ENCODE assay signal across 22 cellular contexts in genomic region chr1:112247971-112248370, GRCh38.
A peak's percentile ranks its signal among the peaks of the same experiment; 100 is the strongest.
DNase-seq lines count a peak whose midpoint lies in the region; ATAC-seq lines count a peak whose summit lies in the region.
"Had no signal": no experiment of that assay in that cellular context is flagged by ENCODE, and none has a peak within 500 bp of the region (broad histone marks: within the 10 kb centered on the region; RNA-seq: fewer than 3 reads in every experiment).

No MANE protein-coding gene starts in this region.

- no peaks in the 10 kb centered on the region for H3K79me2 ChIP-seq in trophoblast cell (ENCODE audit: control insufficient read depth, insufficient read depth, low read length, poor library complexity)

- H4K12ac ChIP-seq in trophoblast cell (ENCODE audit: low read depth, low read length): no peak overlapping the region

- peak; percentile 65 for ATAC-seq in left ventricle myocardium superior
- ATAC-seq: upper lobe of right lung had no signal

- no peak overlapping the region for H3K18ac ChIP-seq in trophoblast cell (ENCODE audit: low read length)

- no peak overlapping the region for H2AK5ac ChIP-seq in trophoblast cell (ENCODE audit: low read length)

- no peak overlapping the region for H2AFZ ChIP-seq in trophoblast cell (ENCODE audit: insufficient read depth, low read length, poor library complexity)

- H3K9me3 ChIP-seq in trophoblast cell (ENCODE audit: insufficient read depth, low read depth, low read length): no peaks in the 10 kb centered on the region
- H3K9me3 ChIP-seq: breast epithelium, colonic mucosa, pancreas, upper lobe of right lung had no signal

- H2BK5ac ChIP-seq in trophoblast cell (ENCODE audit: low read depth, low read length, poor library complexity): no peak overlapping the region

- DNase-seq in D341Med (ENCODE audit: low spot score) (peak; percentile 23), NCI-H1105 (lab: John Stamatoyannopoulos, UW) (peak; percentile 52), NCI-H774 (lab: John Stamatoyannopoulos, UW) (peak; percentile 13), left ventricle myocardium superior (peak; percentile 69), GM19238 (ENCODE audit: insufficient read length, low spot score) (no peak), trophoblast cell (no peak)
- no peak for DNase-seq in activated CD8-positive, alpha-beta memory T cell treated with anti-CD3 and anti-CD28 coated beads for 24 hours
- DNase-seq: activated CD4-positive, alpha-beta memory T cell treated with anti-CD3 and anti-CD28 coated beads for 36 hours; activated CD4-positive, CD25-positive, alpha-beta regulatory T cell treated with anti-CD3 and anti-CD28 coated beads, Interleukin-2, amount 50 U/mL, for 72 hours; amygdala; Calu3; colonic mucosa; effector CD8-positive, alpha-beta T cell; EL; GOT3; pancreas; stimulated activated CD4-positive, alpha-beta T cell treated with anti-CD3 and anti-CD28 coated beads, Interleukin-2, amount 100 ng/mL, for 48 hours; upper lobe of right lung had no signal

- H3K14ac ChIP-seq in trophoblast cell (ENCODE audit: low read length): no peak overlapping the region

- intact Hi-C loops in left ventricle myocardium superior (cut with micrococcal nuclease): no loop called here

- no peak overlapping the region for H2BK120ac ChIP-seq in trophoblast cell (ENCODE audit: insufficient read depth, low read length, poor library complexity)

- no peak overlapping the region for H3K9ac ChIP-seq in trophoblast cell (ENCODE audit: low read length)
- H3K9ac ChIP-seq: KMS-11 had no signal

- no peak overlapping the region for H2BK12ac ChIP-seq in trophoblast cell (ENCODE audit: low read length)

- no peak overlapping the region for H3K4ac ChIP-seq in trophoblast cell (ENCODE audit: low read depth, low read length)

- no peak overlapping the region for H3K23ac ChIP-seq in trophoblast cell (ENCODE audit: low read length)

- no peak overlapping the region for H3K27ac ChIP-seq in trophoblast cell (ENCODE audit: low read depth, low read length)
- H3K27ac ChIP-seq: C4-2B, colonic mucosa, epithelial cell of prostate, KMS-11, pancreas, upper lobe of right lung had no signal

- no peak overlapping the region for H4K91ac ChIP-seq in trophoblast cell (ENCODE audit: low read depth, low read length)

- H3K4me3 ChIP-seq in trophoblast cell (ENCODE audit: low read depth, low read length): no peak overlapping the region
- H3K4me3 ChIP-seq: breast epithelium, colonic mucosa, pancreas, upper lobe of right lung had no signal

- no peaks in the 10 kb centered on the region for H3K36me3 ChIP-seq in trophoblast cell (ENCODE audit: control insufficient read depth in 1 of 2, insufficient read depth in 2 of 2, low read length in 2 of 2)
- H3K36me3 ChIP-seq: breast epithelium, colonic mucosa, pancreas, upper lobe of right lung had no signal

- no peak overlapping the region for H3K4me2 ChIP-seq in trophoblast cell (ENCODE audit: low read length)
- H3K4me2 ChIP-seq: KMS-11 had no signal

- WGBS in trophoblast cell (ENCODE audit: extremely low coverage, insufficient coverage, insufficient read length): no CpG with 5 or more reads among the region's 2 CpGs

- H3K27me3 ChIP-seq in trophoblast cell (ENCODE audit: insufficient read depth, low read length): no peaks in the 10 kb centered on the region
- H3K27me3 ChIP-seq: breast epithelium, colonic mucosa, pancreas, upper lobe of right lung had no signal

- no peak overlapping the region for H4K8ac ChIP-seq in trophoblast cell (ENCODE audit: low read depth, low read length)

- no peaks in the 10 kb centered on the region for H3K4me1 ChIP-seq in trophoblast cell (ENCODE audit: control insufficient read depth in 1 of 2, insufficient read depth in 2 of 2, low read length in 2 of 2)
- H3K4me1 ChIP-seq: breast epithelium, colonic mucosa, pancreas, upper lobe of right lung had no signal

- H3K79me1 ChIP-seq in trophoblast cell (ENCODE audit: low read length): no peaks in the 10 kb centered on the region

Comparison
In these comparisons a context has a peak if more than half of its experiments do, and no peak if none do; other contexts are left out.
1. DNase-seq: peak in D341Med (single experiment), NCI-H1105 (single experiment), NCI-H774 (single experiment) and left ventricle myocardium superior (single experiment); none in GM19238 (single experiment), trophoblast cell (0 of 2) and activated CD8-positive, alpha-beta memory T cell treated with anti-CD3 and anti-CD28 coated beads for 24 hours (single experiment).